Comparison of ENCODE assay signal across 12 cellular contexts in the genomic region with DNA sequence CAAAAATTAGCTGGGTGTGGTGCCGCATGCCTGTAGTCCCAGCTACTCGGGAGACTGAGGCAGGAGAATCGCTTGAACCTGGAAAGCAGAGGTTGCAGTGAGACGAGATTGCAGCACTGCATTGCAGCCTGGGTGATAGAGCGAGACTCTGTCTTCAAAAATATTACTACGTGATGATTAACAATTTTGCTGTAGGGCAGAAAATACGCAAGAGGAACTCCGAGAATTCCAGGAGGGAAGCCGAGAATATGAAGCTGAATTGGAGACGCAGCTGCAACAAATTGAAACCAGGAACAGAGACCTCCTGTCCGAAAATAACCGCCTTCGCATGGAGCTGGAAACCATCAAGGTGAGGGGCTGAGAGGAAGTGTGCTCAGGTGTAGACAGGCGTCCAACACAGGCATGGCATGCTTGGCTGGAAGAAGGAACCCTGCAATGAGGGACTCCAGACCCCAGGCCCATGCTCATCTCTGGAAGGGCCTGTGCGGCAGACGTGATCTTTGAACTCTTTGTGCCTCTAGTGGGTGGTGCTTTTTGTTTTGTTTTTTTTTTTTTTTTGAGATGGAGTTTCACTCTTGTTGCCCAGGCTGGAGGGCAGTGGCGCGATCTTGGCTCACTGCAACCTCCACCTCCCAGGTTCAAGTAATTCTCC. TPM values are rescaled to one million over a fixed set of nuclear protein-coding genes. Genes with fewer than 3 reads are reported as not detected.
DNase-seq lines count a peak whose midpoint lies in the region; ATAC-seq and TF ChIP-seq lines count a peak whose summit lies in the region.
"Had no signal": no experiment of that assay in that cellular context is flagged by ENCODE, and none has a peak within 500 bp of the region (broad histone marks: within the 10 kb centered on the region; RNA-seq: fewer than 3 reads in every experiment).

No MANE protein-coding gene starts in this region.

- H3K4me2 ChIP-seq in IMR-90 (ENCODE audit: low read depth, low read length) (no peak overlapping the region), mesenchymal stem cell (ENCODE audit: low read length, poor library complexity, severe bottlenecking) (no peak overlapping the region)

- no peak overlapping the region for H3K4ac ChIP-seq in IMR-90 (ENCODE audit: low read depth, low read length)
- H3K4ac ChIP-seq in mesenchymal stem cell (ENCODE audit: low read depth in 1 of 2, low read length in 2 of 2): no peak overlapping the region

- H3K9me1 ChIP-seq in IMR-90 (ENCODE audit: insufficient read depth, low read length): peaks cover 4% of the 10 kb centered on the region; the same call in 1 of the 2 replicates

- in situ Hi-C loops in IMR-90 (cut with MboI; ENCODE audit: low sequenced_read_pairs): no loop called here

- H2AK5ac ChIP-seq in IMR-90 (ENCODE audit: low read depth, low read length): no peak overlapping the region
- no peak overlapping the region for H2AK5ac ChIP-seq in mesenchymal stem cell (ENCODE audit: low read length, severe bottlenecking)

- H3K23ac ChIP-seq in IMR-90 (ENCODE audit: low read depth, low read length) (no peak overlapping the region), mesenchymal stem cell (ENCODE audit: low read length in 2 of 2) (no peak overlapping the region)

- BruUV-seq in IMR-90 (replicated peaks; lab: Mats Ljungman, UMichigan): no TSS peak

- no peak for TF ChIP-seq POLR2A in IMR-90 (IDR thresholded peaks at IDR 0.05; ENCODE audit: low read depth, low read length)

- TF ChIP-seq RAD21 in IMR-90 (IDR thresholded peaks at IDR 0.05; ENCODE audit: low read length): no peak

- CTCF ChIA-PET in IMR-90 (lab: Yijun Ruan, JAX): interaction anchor here (0.6 kb wide), 1 partner anchor 10 kb away, joined by 4 read pairs; no protein-coding TSS in a partner anchor

- H4K8ac ChIP-seq in IMR-90 (ENCODE audit: low read depth in 2 of 2, low read length in 2 of 2) (no peak overlapping the region), mesenchymal stem cell (ENCODE audit: low read length) (no peak overlapping the region)

- H4K20me1 ChIP-seq in IMR-90 (ENCODE audit: insufficient read depth, low read length): peaks cover under 1% of the 10 kb centered on the region; the same call in 1 of the 2 replicates

- H2AFZ ChIP-seq in IMR-90 (replicated peaks; ENCODE audit: low read length, poor library complexity) (no peak overlapping the region), mesenchymal stem cell (ENCODE audit: low read depth, low read length) (no peak overlapping the region)

- H2BK20ac ChIP-seq in IMR-90 (ENCODE audit: low read depth, low read length): no peak overlapping the region

- H3K27me3 ChIP-seq in IMR-90 (ENCODE audit: control insufficient read depth, insufficient read depth, low read length) (no peaks in the 10 kb centered on the region), mesenchymal stem cell (ENCODE audit: control insufficient read depth in 1 of 2, insufficient read depth in 1 of 2, low read length in 2 of 2) (no peaks in the 10 kb centered on the region)

- H2BK120ac ChIP-seq in IMR-90 (ENCODE audit: low read depth, low read length) (no peak overlapping the region), mesenchymal stem cell (ENCODE audit: low read depth, low read length) (no peak overlapping the region)

- no peak overlapping the region for H3K18ac ChIP-seq in IMR-90 (ENCODE audit: low read depth, low read length)
- H3K18ac ChIP-seq in mesenchymal stem cell (ENCODE audit: low read depth in 1 of 2, low read length in 2 of 2): no peak overlapping the region

- POLR2A ChIA-PET in IMR-90 (lab: Charles Lee; ENCODE audit: unreplicated experiment): no interaction called here

- H3K79me1 ChIP-seq in IMR-90 (ENCODE audit: low read depth in 1 of 2, low read length in 2 of 2) (peaks cover 22 to 38% of the 10 kb centered on the region in 2 experiments; a peak in 3 of 4 replicates), mesenchymal stem cell (replicated peaks; ENCODE audit: low read length, poor library complexity, severe bottlenecking) (peaks cover 38% of the 10 kb centered on the region)

- H3K9ac ChIP-seq in IMR-90 (ENCODE audit: low read depth, low read length) (no peak overlapping the region), mesenchymal stem cell (ENCODE audit: low read length) (no peak overlapping the region)

- intact Hi-C loops in Right ventricle myocardium superior (cut with DNase I) (no loop called here), left ventricle myocardium superior (cut with micrococcal nuclease) (no loop called here), IMR-90 (cut with micrococcal nuclease) (no loop called here)

- H3K4me1 ChIP-seq in IMR-90 (ENCODE audit: control insufficient read depth, insufficient read depth, low read length): peaks cover 3% of the 10 kb centered on the region
- no peaks in the 10 kb centered on the region for H3K4me1 ChIP-seq in mesenchymal stem cell (ENCODE audit: control insufficient read depth, insufficient read depth, low read depth, low read length)

- no peak overlapping the region for H3K27ac ChIP-seq in IMR-90 (ENCODE audit: insufficient read depth, low read length)
- no peak overlapping the region for H3K27ac ChIP-seq in mesenchymal stem cell (ENCODE audit: low read length, poor library complexity, severe bottlenecking)
- H3K27ac ChIP-seq: C4-2B had no signal

- H3K14ac ChIP-seq in IMR-90 (replicated peaks; ENCODE audit: low read depth, low read length) (no peak overlapping the region), mesenchymal stem cell (ENCODE audit: low read length in 2 of 2) (no peak overlapping the region)

- no peak for ATAC-seq in Right ventricle myocardium superior (ENCODE audit: poor library complexity)
- ATAC-seq in left ventricle myocardium superior: no peak
- no peak for ATAC-seq in IMR-90 (ENCODE audit: low read depth)
- ATAC-seq in left lobe of liver: no peak
- ATAC-seq: GM12878 had no signal

- 98% methylated on average over 7 of the region's 18 CpGs; no CpG with 5 or more reads in 1 of the 2 experiments for whole genome bisulfite sequencing in IMR-90 (ENCODE audit: extremely low coverage in 2 of 2, insufficient read length in 1 of 2), 2 experiments
- WGBS in mesenchymal stem cell: 98% methylated on average over 14 of the region's 18 CpGs

- H3K9me3 ChIP-seq in IMR-90 (ENCODE audit: control insufficient read depth, insufficient read depth, low read length) (no peaks in the 10 kb centered on the region), mesenchymal stem cell (ENCODE audit: control insufficient read depth, low read length) (no peaks in the 10 kb centered on the region)

- H2BK15ac ChIP-seq in IMR-90 (ENCODE audit: low read depth, low read length) (no peak overlapping the region), mesenchymal stem cell (ENCODE audit: low read depth, poor library complexity, severe bottlenecking) (no peak overlapping the region)

- H2AK9ac ChIP-seq in IMR-90 (replicated peaks; ENCODE audit: low read depth, low read length, poor library complexity): peak overlapping the region; percentile 28

- dilution Hi-C loops in IMR-90 (cut with HindIII; ENCODE audit: low sequenced_read_pairs, unreplicated experiment): no loop called here

- H3K36me3 ChIP-seq in IMR-90 (ENCODE audit: control insufficient read depth, insufficient read depth, low read length) (peaks cover 32% of the 10 kb centered on the region), mesenchymal stem cell (ENCODE audit: control insufficient read depth in 1 of 2, insufficient read depth in 2 of 2, low read depth in 1 of 2, low read length in 2 of 2) (peaks cover 55 to 58% of the 10 kb centered on the region in 2 experiments)

- H4K5ac ChIP-seq in IMR-90 (ENCODE audit: low read depth, low read length): no peak overlapping the region

- TF ChIP-seq CTCF in IMR-90 (conservative IDR thresholded peaks at IDR 0.05; ENCODE audit: low read depth, low read length): no peak

- H4K91ac ChIP-seq in IMR-90 (ENCODE audit: insufficient read depth, low read depth, low read length) (no peak overlapping the region), mesenchymal stem cell (ENCODE audit: low read length) (peak overlapping the region; percentile 11)

- H2BK12ac ChIP-seq in mesenchymal stem cell (ENCODE audit: low read length in 2 of 2): no peak overlapping the region

- H3K56ac ChIP-seq in IMR-90 (ENCODE audit: extremely low read depth, insufficient read depth, low read length): no peak overlapping the region

- no peak overlapping the region for H3K4me3 ChIP-seq in IMR-90 (ENCODE audit: insufficient read depth, low read depth, low read length)
- H3K4me3 ChIP-seq in mesenchymal stem cell (ENCODE audit: insufficient read depth in 1 of 2, low read depth in 1 of 2, low read length in 2 of 2): no peak overlapping the region
- H3K4me3 ChIP-seq: GM12878 had no signal

- H2BK5ac ChIP-seq in IMR-90 (ENCODE audit: low read depth, low read length, poor library complexity, severe bottlenecking): no peak overlapping the region
- H2BK5ac ChIP-seq in mesenchymal stem cell (ENCODE audit: low read depth, low read length, poor library complexity, severe bottlenecking): no peak overlapping the region

- DNase-seq in Right ventricle myocardium superior: peak; percentile 11
- DNase-seq in left ventricle myocardium superior: no peak
- no peak for DNase-seq in IMR-90
- DNase-seq in mesenchymal stem cell: no peak
- no peak for DNase-seq in amygdala (lab: John Stamatoyannopoulos, UW)
- no peak for DNase-seq in DMS153 (lab: John Stamatoyannopoulos, UW)
- no peak for DNase-seq in left lobe of liver (ENCODE audit: low spot score)
- DNase-seq: DMS79, HCEC 1CT, HFFc6 had no signal

TF ChIP-seq in IMR-90, 13 proteins besides CTCF, POLR2A, EP300 and RAD21 (continues in another document):
- no peak for TF ChIP-seq NFE2L2 (IDR thresholded peaks at IDR 0.05; ENCODE audit: low read depth, low read length)

RNA-seq across cellular contexts. Expression of a gene that starts 17.2 kb away (rescaled TPM):
- 12.6 TPM for total RNA-seq in Right ventricle myocardium superior
- 17.2 TPM for total RNA-seq in left ventricle myocardium superior
- total RNA-seq in IMR-90 (2012; rRNA removed): 29.2 and 34.4 TPM in 2 replicates
- polyA plus RNA-seq in IMR-90 (2012; rRNA removed): 17.3 and 22.7 TPM in 2 replicates
- polyA plus RNA-seq in IMR-90 (2012; cell fraction: cytosol; rRNA removed): 14.0 and 28.0 TPM in 2 replicates
- polyA plus RNA-seq in IMR-90 (2012; cell fraction: nucleus; rRNA removed; ENCODE audit: low replicate concordance): 8.8 and 21.5 TPM in 2 replicates
- 23.1 TPM for polyA plus RNA-seq in mesenchymal stem cell (2013, experiment 1 of 2)
- polyA plus RNA-seq in mesenchymal stem cell (2013, experiment 2 of 2): 22.8 TPM
- total RNA-seq in left lobe of liver: 3.4 TPM

RNA-seq across cellular contexts. Expression of a gene that starts 24.3 kb away (rescaled TPM):
- total RNA-seq in Right ventricle myocardium superior (45.2 TPM), left ventricle myocardium superior (53.6 TPM), IMR-90 (2012; rRNA removed) (7.8 and 9.0 TPM in 2 replicates), left lobe of liver (31.8 TPM)
- 11.5 and 12.9 TPM in 2 replicates for polyA plus RNA-seq in IMR-90 (2012; rRNA removed)
- polyA plus RNA-seq in IMR-90 (2012; cell fraction: cytosol; rRNA removed): 4.4 and 6.7 TPM in 2 replicates
- 13.5 and 38.8 TPM in 2 replicates for polyA plus RNA-seq in IMR-90 (2012; cell fraction: nucleus; rRNA removed; ENCODE audit: low replicate concordance)
- 20.0 TPM for polyA plus RNA-seq in mesenchymal stem cell (2013, experiment 1 of 2)
- polyA plus RNA-seq in mesenchymal stem cell (2013, experiment 2 of 2): 16.7 TPM
